ENCODE assay signal across 8 cellular contexts in the genomic region with DNA sequence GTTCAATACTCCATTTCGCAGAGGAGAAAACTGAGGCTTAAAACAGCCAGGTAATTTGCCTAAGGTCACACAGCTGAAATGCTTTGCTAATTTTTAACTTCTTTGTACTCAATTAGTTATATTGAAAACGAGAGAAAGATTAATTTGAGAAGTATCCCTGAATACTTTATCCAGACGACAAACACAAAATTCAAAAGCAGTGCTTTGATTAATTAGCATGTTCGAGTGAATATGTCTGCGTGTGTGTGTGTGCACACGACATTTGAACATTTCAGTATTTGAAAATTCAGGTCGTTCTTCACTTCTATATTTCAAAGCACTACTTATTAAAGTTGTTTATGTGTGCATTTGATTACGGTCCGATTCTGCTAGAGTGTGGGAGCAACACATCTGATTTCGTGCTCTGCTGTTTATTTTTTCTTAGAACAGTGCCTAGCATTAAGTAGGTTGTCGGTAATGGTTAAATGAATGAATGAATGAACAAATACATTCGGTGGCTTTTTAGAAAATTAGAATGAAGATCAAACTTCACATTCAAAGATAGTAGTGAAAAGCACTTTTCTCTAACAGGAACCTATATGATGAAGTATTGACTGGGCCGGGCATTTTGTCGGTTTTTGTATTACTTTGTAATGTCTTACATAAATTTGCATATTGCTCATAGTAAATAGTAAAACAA. TPM values are rescaled to one million over a fixed set of nuclear protein-coding genes. Genes with fewer than 3 reads are reported as not detected.
A peak's percentile ranks its signal among the peaks of the same experiment; 100 is the strongest.
DNase-seq lines count a peak whose midpoint lies in the region; ATAC-seq, FAIRE-seq and TF ChIP-seq lines count a peak whose summit lies in the region.

No MANE protein-coding gene starts in this region.

- H3K27me3 ChIP-seq in BLaER1 (no peaks in the 10 kb centered on the region), K562 (ENCODE audit: control insufficient read depth in 2 of 2, insufficient read depth in 2 of 2, low read length in 2 of 2) (no peaks in the 10 kb centered on the region), mucosa of stomach (ENCODE audit: control insufficient read depth, insufficient read depth, low read length) (no peaks in the 10 kb centered on the region)

- H3K4me3 ChIP-seq in BLaER1 (peak overlapping the region; percentile 81), K562 (peak overlapping the region; percentile 63), mucosa of stomach (ENCODE audit: low read length) (peak overlapping the region; percentile 32)
- H3K4me3 ChIP-seq in Jurkat, Clone E6-1 (ENCODE audit: low read length) = peak overlapping the region; percentile 71

- WGBS in K562 (ENCODE audit: insufficient coverage, low coverage, missing lambda C conversion rate) = under 1% methylated on average over 14 of the region's 14 CpGs

- TF ChIP-seq CTCF in K562 (IDR thresholded peaks at IDR 0.05 in 2 of 3, conservative IDR thresholded peaks at IDR 0.05 in 1 of 3; ENCODE audit: insufficient read depth in 2 of 3, low read depth in 1 of 3, low read length in 3 of 3) = no peak

- POLR2A ChIA-PET in K562 (lab: Yijun Ruan, JAX) = interaction anchor here (0.8 to 8.4 kb wide), 25 partner anchors 9 to 1023 kb away, joined by 3 to 188 read pairs (median 8); partner anchors contain the start of genes SNX14 and SYNCRIP

- TF ChIP-seq POLR2A in K562 (conservative IDR thresholded peaks at IDR 0.05) = no peak

- no peak for DNase-seq in Jurkat, Clone E6-1 (ENCODE audit: low read depth, low spot score)
- DNase-seq in K562 (ENCODE audit: extremely low read depth in 1 of 4, low spot score in 3 of 4) = peak in 1 of 4 experiments; percentile 21
- no peak for DNase-seq in posterior vena cava (ENCODE audit: low spot score)
- DNase-seq in effector CD8-positive, alpha-beta T cell (lab: John Stamatoyannopoulos, UW) = no peak

- CTCF ChIA-PET in K562 (lab: Yijun Ruan, JAX; ENCODE audit: low intra/inter-chr PET ratio) = no interaction called here

- TF ChIP-seq EP300 in K562 (IDR thresholded peaks at IDR 0.05; ENCODE audit: low read length) = no peak

- H3K4me1 ChIP-seq in BLaER1 = peaks cover 24% of the 10 kb centered on the region
- peaks cover 5 to 12% of the 10 kb centered on the region in 2 experiments; a peak in 4 of 5 replicates for H3K4me1 ChIP-seq in K562 (replicated peaks in 1 of 2; ENCODE audit: control insufficient read depth in 2 of 2, insufficient read depth in 2 of 2, low read length in 2 of 2)
- H3K4me1 ChIP-seq in mucosa of stomach (ENCODE audit: control insufficient read depth, insufficient read depth, low read length) = no peaks in the 10 kb centered on the region

- in situ Hi-C loops in K562 (cut with MboI) = loop anchor here (5.0 kb wide), 1 partner anchor 37 kb away; the partner anchor contains the start of gene SYNCRIP

- peak overlapping the region; percentile 84 for H2AFZ ChIP-seq in K562 (ENCODE audit: low read depth, low read length)

- peaks cover 67% of the 10 kb centered on the region for H3K79me2 ChIP-seq in K562 (ENCODE audit: control insufficient read depth, insufficient read depth, low read length)

- H3K27ac ChIP-seq in BLaER1 = peak overlapping the region; percentile 92
- peak overlapping the region; percentile 90 for H3K27ac ChIP-seq in K562 (ENCODE audit: extremely low read depth, low read depth, low read length)

- H3K4me2 ChIP-seq in BLaER1 = peak overlapping the region; percentile 66
- H3K4me2 ChIP-seq in K562 (ENCODE audit: insufficient read depth, low read length) = peak overlapping the region; percentile 89

- TF ChIP-seq RAD21 in K562 (CRISPR knock-in tag; conservative IDR thresholded peaks at IDR 0.05 in 1 of 2, IDR thresholded peaks at IDR 0.05 in 1 of 2) = no peak

- FAIRE-seq in K562 (lab: Jason Lieb, UNC) = no peak

- H3K9me3 ChIP-seq in BLaER1 (no peaks in the 10 kb centered on the region), K562 (replicated peaks; ENCODE audit: control insufficient read depth, insufficient read depth, low read depth, low read length) (no peaks in the 10 kb centered on the region), mucosa of stomach (ENCODE audit: control insufficient read depth, low read length) (no peaks in the 10 kb centered on the region)

- ATAC-seq in K562 (no peak), HG03025 (IDR thresholded peaks at IDR 0.05; ENCODE audit: low FRiP score, unreplicated experiment) (no peak), HG03520 (IDR thresholded peaks at IDR 0.05; ENCODE audit: unreplicated experiment) (no peak)

- no peaks in the 10 kb centered on the region for H3K9me1 ChIP-seq in K562 (ENCODE audit: control insufficient read depth, insufficient read depth, low read length)

- peak overlapping the region; percentile 86 for H3K9ac ChIP-seq in BLaER1
- H3K9ac ChIP-seq in K562 (ENCODE audit: insufficient read depth in 1 of 2, low read depth in 2 of 2, low read length in 2 of 2) = peak overlapping the region; percentile 93 to 96
- H3K9ac ChIP-seq in mucosa of stomach (ENCODE audit: low read length) = peak overlapping the region; percentile 57

- H3K36me3 ChIP-seq in BLaER1 (peaks cover 9% of the 10 kb centered on the region; the same call in 1 of the 2 replicates), K562 (ENCODE audit: control insufficient read depth, insufficient read depth, low read length) (peaks cover 35% of the 10 kb centered on the region), mucosa of stomach (ENCODE audit: control insufficient read depth, insufficient read depth, low read length) (no peaks in the 10 kb centered on the region)

- intact Hi-C loops in K562 (cut with micrococcal nuclease) = loop anchor here (5.0 kb wide), 1 partner anchor 87 kb away; the partner anchor contains the start of gene SNX14
- intact Hi-C loops in posterior vena cava (cut with DNase I) = loop anchor here in 1 of 2 donors (2.0 kb wide), 1 partner anchor 37 kb away; the partner anchor contains the start of gene SYNCRIP

- H4K20me1 ChIP-seq in BLaER1 (peaks cover 36% of the 10 kb centered on the region), K562 (replicated peaks; ENCODE audit: control insufficient read depth, insufficient read depth, low read length) (peaks cover 37% of the 10 kb centered on the region)

- TSS peak; percentile 81 for BruUV-seq in K562 (replicated peaks; lab: Mats Ljungman, UMichigan)

TF ChIP-seq in K562, 482 proteins besides CTCF, POLR2A, EP300 and RAD21 (continues in another document):
- TF ChIP-seq MXD1 (CRISPR knock-in tag; IDR thresholded peaks at IDR 0.05; ENCODE audit: borderline replicate concordance, poor library complexity, severe bottlenecking) (no peak), CREB3L1 (IDR thresholded peaks at IDR 0.05; ENCODE audit: borderline replicate concordance, low read depth) (no peak), LCOR (CRISPR knock-in tag; IDR thresholded peaks at IDR 0.05) (no peak), BCOR (IDR thresholded peaks at IDR 0.05) (peak; percentile 93)

RNA-seq across cellular contexts. Expression of gene SYNCRIP, which starts 36.9 kb away (rescaled TPM):
- polyA plus RNA-seq in Jurkat, Clone E6-1 (2012; ENCODE audit: insufficient read depth, insufficient read length) = 86.6 TPM
- 54.8 and 178 TPM in 2 replicates for total RNA-seq in K562 (2011; cell fraction: chromatin; rRNA removed; ENCODE audit: low replicate concordance)
- 19.3 and 24.5 TPM in 2 replicates for total RNA-seq in K562 (2011; cell fraction: nucleolus; rRNA removed)
- 46.9 and 86.5 TPM in 2 replicates for total RNA-seq in K562 (2011; cell fraction: nucleoplasm; rRNA removed)
- 78.0 and 82.5 TPM in 2 replicates for total RNA-seq in K562 (2014; rRNA removed)
- total RNA-seq in K562 (2014; rRNA removed; fragmentation: Illumina TruSeq; extraction: Trizol) = 171 and 210 TPM in 2 replicates
- 149 and 155 TPM in 2 replicates for total RNA-seq in K562 (2015; rRNA removed; fragmentation: Illumina TruSeq; extraction: Trizol)
- 120 and 144 TPM in 2 replicates for total RNA-seq in K562 (2021)
- 25.7 and 46.5 TPM in 2 replicates for polyA plus RNA-seq in K562 (2011; rRNA removed)
- polyA plus RNA-seq in K562 (2011; cell fraction: cytosol; rRNA removed) = 5.0 and 11.6 TPM in 2 replicates
- polyA plus RNA-seq in K562 (2011; cell fraction: nucleus; rRNA removed) = 14.5 and 19.5 TPM in 2 replicates
- polyA plus RNA-seq in K562 (2012) = 68.7 and 116 TPM in 2 replicates
- 272 and 295 TPM in 2 replicates for polyA plus RNA-seq in K562 (2014; fragmentation: Illumina TruSeq; extraction: Trizol)
- polyA plus RNA-seq in K562 (2014; fragmentation: Nextera tagmentation; extraction: Ambion mirVana) = 100 to 1,000 TPM; 124 to 140 TPM
- polyA plus RNA-seq in K562 (2014; rRNA removed) = 71.4 and 81.9 TPM in 2 replicates
- 103 and 112 TPM in 2 replicates for polyA minus RNA-seq in K562 (2011; rRNA and poly(A)+ RNA removed)
- polyA minus RNA-seq in K562 (2011; cell fraction: cytosol; rRNA and poly(A)+ RNA removed) = 28.6 and 30.7 TPM in 2 replicates
- 33.7 and 55.8 TPM in 2 replicates for polyA minus RNA-seq in K562 (2011; cell fraction: nucleus; rRNA and poly(A)+ RNA removed)
- 100 to 1,000 TPM; 113 to 147 TPM for total RNA-seq in posterior vena cava
